In genomic region chr5:150640311-150641005, GRCh38 we compare ENCODE assay signal across 1 cellular context.
TF ChIP-seq lines count a peak whose summit lies in the region.

Gene SYNPO, plus strand, starts transcription at chr5:150640660. Its CDS starts 7,616 bp downstream, at chr5:150648276.

TF ChIP-seq in K562, 482 proteins besides CTCF, POLR2A, EP300 and RAD21 (continued from another document and continues in another):
- TF ChIP-seq TAL1 (IDR thresholded peaks at IDR 0.05) (peak; percentile 11; the same call in 1 of the 2 replicates), PRDM10 (IDR thresholded peaks at IDR 0.05; ENCODE audit: partially characterized antibody) (peak; percentile 25), PKNOX1 (IDR thresholded peaks at IDR 0.05) (peak; percentile 71), GABPB1 (CRISPR knock-in tag; IDR thresholded peaks at IDR 0.05) (no peak), MCM5 (IDR thresholded peaks at IDR 0.05; ENCODE audit: low read depth) (no peak), CBFA2T3 (IDR thresholded peaks at IDR 0.05) (peak; percentile 80), ZNF696 (CRISPR knock-in tag; conservative IDR thresholded peaks at IDR 0.05) (no peak), TRIM24 (IDR thresholded peaks at IDR 0.05) (peak; percentile 61 to 81; a peak in 3 of 4 replicates), SMARCB1 (IDR thresholded peaks at IDR 0.05; ENCODE audit: insufficient read length, low read depth) (no peak), SMARCE1 (IDR thresholded peaks at IDR 0.05) (peak; percentile 90), LCOR (CRISPR knock-in tag; IDR thresholded peaks at IDR 0.05) (0 out of 2 replicates have a peak, but pooled peaks have one; percentile 39), MTA2 (IDR thresholded peaks at IDR 0.05; ENCODE audit: low read depth) (peak; percentile 16; the same call in 1 of the 2 replicates), ARID3A (IDR thresholded peaks at IDR 0.05; ENCODE audit: borderline replicate concordance, low read depth, low read length) (0 out of 2 replicates have a peak, but pooled peaks have one; percentile 18), TCF3 (CRISPR knock-in tag; IDR thresholded peaks at IDR 0.05) (peak; percentile 59), PATZ1 (CRISPR knock-in tag; IDR thresholded peaks at IDR 0.05; ENCODE audit: borderline replicate concordance) (no peak), NEUROD1 (IDR thresholded peaks at IDR 0.05; ENCODE audit: borderline replicate concordance, low read depth, low read length, partially characterized antibody) (peak; percentile 59), L3MBTL2 (IDR thresholded peaks at IDR 0.05) (0 out of 2 replicates have a peak, but pooled peaks have one; percentile 15), ZNF263 (CRISPR knock-in tag; IDR thresholded peaks at IDR 0.05; ENCODE audit: borderline replicate concordance) (peak; percentile 43; the same call in 1 of the 2 replicates), ARID4B (CRISPR knock-in tag; IDR thresholded peaks at IDR 0.05) (0 out of 2 replicates have a peak, but pooled peaks have one; percentile 41), SMARCC2 (IDR thresholded peaks at IDR 0.05; ENCODE audit: low read depth) (peak; percentile 62; the same call in 1 of the 2 replicates), SOX6 (IDR thresholded peaks at IDR 0.05) (0 out of 2 replicates have a peak, but pooled peaks have one; percentile 21), CREB3 (tag; conservative IDR thresholded peaks at IDR 0.05; ENCODE audit: low read depth) (no peak), HES1 (IDR thresholded peaks at IDR 0.05; ENCODE audit: low read depth) (peak; percentile 62; the same call in 1 of the 2 replicates), HDAC2 (IDR thresholded peaks at IDR 0.05) (peak; percentile 75; the same call in 1 of the 2 replicates), FOSL1 (tag; conservative IDR thresholded peaks at IDR 0.05) (peak; percentile 94), ZBTB2 (IDR thresholded peaks at IDR 0.05) (no peak), KDM4B (IDR thresholded peaks at IDR 0.05; ENCODE audit: borderline replicate concordance in 2 of 2, low read depth in 1 of 2) (no peak), FOS (IDR thresholded peaks at IDR 0.05; ENCODE audit: extremely low read depth, insufficient read length) (peak; percentile 29), MAFG (tag; conservative IDR thresholded peaks at IDR 0.05) (peak; percentile 58), HDAC1 (IDR thresholded peaks at IDR 0.05) (peak in 1 of 2 experiments; percentile 82; a peak in 2 of 4 replicates), KDM1A (IDR thresholded peaks at IDR 0.05) (peak; percentile 93 to 94), EGR1 (conservative IDR thresholded peaks at IDR 0.05) (peak; percentile 97), CREM (IDR thresholded peaks at IDR 0.05; ENCODE audit: low read depth) (peak; percentile 33), BCOR (IDR thresholded peaks at IDR 0.05) (peak; percentile 59; the same call in 1 of the 2 replicates), TBL1XR1 (IDR thresholded peaks at IDR 0.05; ENCODE audit: low read length in 2 of 2) (peak in 1 of 2 experiments; percentile 60; a peak in 2 of 4 replicates), CEBPG (CRISPR knock-in tag; IDR thresholded peaks at IDR 0.05) (peak; percentile 52; the same call in 1 of the 2 replicates), CEBPG (tag; conservative IDR thresholded peaks at IDR 0.05 in 1 of 2, IDR thresholded peaks at IDR 0.05 in 1 of 2) (peak; percentile 63 to 80; a peak in 2 of 4 replicates), SMARCA5 (IDR thresholded peaks at IDR 0.05) (no peak), MAZ (CRISPR knock-in tag; conservative IDR thresholded peaks at IDR 0.05 in 1 of 2, IDR thresholded peaks at IDR 0.05 in 1 of 2) (0 out of 4 replicates have a peak, but pooled peaks of 1 of the 2 experiments have one; percentile 33), VEZF1 (CRISPR knock-in tag; IDR thresholded peaks at IDR 0.05) (peak; percentile 82; the same call in 1 of the 2 replicates), MAFK (IDR thresholded peaks at IDR 0.05; ENCODE audit: low read length) (peak; percentile 26; the same call in 1 of the 2 replicates), TEAD4 (IDR thresholded peaks at IDR 0.05; ENCODE audit: low read length) (peak; percentile 57; the same call in 1 of the 2 replicates), TEAD4 (CRISPR knock-in tag; IDR thresholded peaks at IDR 0.05; ENCODE audit: borderline replicate concordance) (no peak), KLF16 (IDR thresholded peaks at IDR 0.05) (peak; percentile 59; the same call in 1 of the 2 replicates), JUND (IDR thresholded peaks at IDR 0.05; ENCODE audit: borderline replicate concordance, low read depth, low read length) (peak; percentile 96), JUND (tag; IDR thresholded peaks at IDR 0.05; ENCODE audit: borderline replicate concordance, low read depth, low read length) (peak; percentile 89; the same call in 2 of the 3 replicates)
